In genomic region chr19:40267601-40267997, GRCh38 we compare ENCODE assay signal across 1 cellular context.
TF ChIP-seq lines count a peak whose summit lies in the region.

No MANE protein-coding gene starts in this region.

TF ChIP-seq in WTC11, 78 proteins besides CTCF, POLR2A, EP300 and RAD21 (continued from another document):
- TF ChIP-seq PREB (CRISPR knock-in tag; IDR thresholded peaks at IDR 0.05; ENCODE audit: borderline replicate concordance): no peak
- TF ChIP-seq OVOL2 (CRISPR knock-in tag; IDR thresholded peaks at IDR 0.05; ENCODE audit: borderline replicate concordance): no peak
- no peak for TF ChIP-seq ZNF263 (CRISPR knock-in tag; IDR thresholded peaks at IDR 0.05; ENCODE audit: low read depth)
- TF ChIP-seq HMGA2 (CRISPR knock-in tag; IDR thresholded peaks at IDR 0.05): no peak
- no peak for TF ChIP-seq ZNF416 (CRISPR knock-in tag; IDR thresholded peaks at IDR 0.05)
- no peak for TF ChIP-seq SMAD3 (CRISPR knock-in tag; IDR thresholded peaks at IDR 0.05; ENCODE audit: borderline replicate concordance)
- TF ChIP-seq PRRX2 (CRISPR knock-in tag; IDR thresholded peaks at IDR 0.05): no peak
- no peak for TF ChIP-seq CBFB (CRISPR knock-in tag; IDR thresholded peaks at IDR 0.05; ENCODE audit: low read depth)
- no peak for TF ChIP-seq ATF6 (CRISPR knock-in tag; IDR thresholded peaks at IDR 0.05)
- TF ChIP-seq MYBL2 (CRISPR knock-in tag; IDR thresholded peaks at IDR 0.05): no peak
- TF ChIP-seq CREB1 (CRISPR knock-in tag; IDR thresholded peaks at IDR 0.05): no peak
- TF ChIP-seq ZNF281 (CRISPR knock-in tag; IDR thresholded peaks at IDR 0.05): no peak
- TF ChIP-seq ZNF121 (CRISPR knock-in tag; IDR thresholded peaks at IDR 0.05): no peak
- no peak for TF ChIP-seq ATF3 (CRISPR knock-in tag; conservative IDR thresholded peaks at IDR 0.05)
- no peak for TF ChIP-seq E2F5 (CRISPR knock-in tag; IDR thresholded peaks at IDR 0.05)
